Comparison of ENCODE assay signal across 8 cellular contexts in the genomic region with DNA sequence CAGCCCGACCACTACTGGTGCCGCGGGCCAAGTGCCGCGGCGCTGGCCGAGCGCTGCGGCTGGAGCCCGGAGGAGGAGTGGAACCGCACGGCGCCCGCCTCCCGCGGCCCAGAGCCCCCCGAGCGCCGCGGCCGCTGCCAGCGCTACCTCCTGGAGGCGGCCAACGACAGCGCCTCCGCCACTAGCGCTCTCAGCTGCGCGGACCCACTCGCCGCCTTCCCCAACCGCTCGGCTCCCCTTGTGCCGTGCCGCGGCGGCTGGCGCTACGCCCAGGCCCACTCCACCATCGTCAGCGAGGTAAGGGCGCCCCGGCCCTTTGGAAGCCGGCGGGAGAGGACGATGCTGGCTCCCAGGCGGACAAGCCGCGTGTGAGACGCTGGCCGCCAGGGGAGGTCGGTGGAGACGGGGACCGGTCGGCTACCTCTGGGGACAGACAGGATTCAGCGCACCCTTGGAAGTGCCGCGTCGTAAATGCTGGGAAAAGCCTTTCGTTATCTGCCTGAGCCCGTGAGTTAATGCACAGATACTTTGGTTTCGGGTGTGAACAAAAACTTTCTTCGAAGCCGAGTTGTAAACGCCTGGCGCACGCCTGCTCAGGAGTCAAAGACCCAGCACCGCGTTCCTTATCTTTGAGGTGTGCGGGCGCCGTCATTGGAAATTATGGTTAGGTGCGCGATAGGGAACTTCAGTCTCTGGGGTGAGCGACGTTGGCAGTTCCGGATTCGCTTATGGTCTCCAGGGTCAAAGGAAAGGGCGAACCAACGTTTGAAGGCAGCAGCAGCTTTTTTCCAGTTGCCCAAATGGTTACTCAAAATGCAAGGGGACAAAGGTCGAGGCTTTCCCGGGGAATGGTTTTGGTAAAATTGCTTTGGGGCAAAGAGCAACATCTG.
DNase-seq lines count a peak whose midpoint lies in the region; ATAC-seq and TF ChIP-seq lines count a peak whose summit lies in the region.

No MANE protein-coding gene starts in this region.

- ATAC-seq in stimulated activated naive CD8-positive, alpha-beta T cell treated with anti-CD3 and anti-CD28 coated beads, Interleukin-15, Interleukin-2, amounts not matched to agents 100 U/mL and 50 U/mL, for 24 hours: peak; percentile 33
- ATAC-seq in GM18868 (IDR thresholded peaks at IDR 0.05; ENCODE audit: unreplicated experiment) (no peak), HG03439 (IDR thresholded peaks at IDR 0.05; ENCODE audit: unreplicated experiment) (no peak)

- peak overlapping the region; percentile 29 for H3K4me3 ChIP-seq in astrocyte of the spinal cord (ENCODE audit: low read depth, low read length)

- DNase-seq in DMS 273 (lab: John Stamatoyannopoulos, UW; ENCODE audit: unreplicated experiment) (peak; percentile 44), DMS 273 treated with DMSO at 0.1 percent for 48 hours (lab: John Stamatoyannopoulos, UW) (no peak), astrocyte of the spinal cord (ENCODE audit: low read depth, low spot score) (peak; percentile 26), islet precursor cell (peak; percentile 75), GDM1 (lab: John Stamatoyannopoulos, UW) (no peak)
- DNase-seq in stimulated activated naive CD8-positive, alpha-beta T cell treated with anti-CD3 and anti-CD28 coated beads, Interleukin-15, Interleukin-2, amounts not matched to agents 100 U/mL and 50 U/mL, for 24 hours: no peak

- in situ Hi-C loops in astrocyte of the spinal cord (cut with HindIII; ENCODE audit: low sequenced_read_pairs): no loop called here

- peak; percentile 22 for TF ChIP-seq CTCF in astrocyte of the spinal cord (IDR thresholded peaks at IDR 0.05; ENCODE audit: low read depth, low read length)

Comparison
In these comparisons a context has a peak if more than half of its experiments do, and no peak if none do; other contexts are left out.
1. DNase-seq: peak in DMS 273 (single experiment), astrocyte of the spinal cord (single experiment) and islet precursor cell (single experiment); none in DMS 273 treated with DMSO at 0.1 percent for 48 hours (single experiment), stimulated activated naive CD8-positive, alpha-beta T cell treated with anti-CD3 and anti-CD28 coated beads, Interleukin-15, Interleukin-2, amounts not matched to agents 100 U/mL and 50 U/mL, for 24 hours (single experiment) and GDM1 (single experiment).